In the genomic region with DNA sequence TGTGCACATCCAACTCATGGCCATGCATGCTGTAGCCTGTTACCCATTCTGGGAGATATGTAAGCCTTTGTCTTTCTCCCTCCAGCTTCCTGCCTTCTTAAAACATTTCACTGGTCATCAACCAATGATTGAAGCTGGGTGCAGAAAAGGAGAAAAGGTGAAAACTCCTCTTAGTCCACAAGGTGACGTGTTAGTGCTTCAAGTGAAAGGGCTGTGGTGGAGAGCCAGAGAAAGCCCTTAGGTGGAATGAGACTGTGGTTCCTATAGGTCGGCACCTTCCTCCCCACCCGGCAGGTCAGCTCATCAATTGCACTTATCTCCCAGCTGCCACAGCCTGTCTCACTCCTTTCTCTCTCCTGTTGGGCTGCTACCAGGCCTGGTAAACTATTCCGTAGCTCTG, we compare ENCODE assay signal across 13 cellular contexts.
"Had no signal": no experiment of that assay in that cellular context is flagged by ENCODE, and none has a peak within 500 bp of the region (broad histone marks: within the 10 kb centered on the region; RNA-seq: fewer than 3 reads in every experiment).

No MANE protein-coding gene starts in this region.

- H3K4me3 ChIP-seq: psoas muscle, right lobe of liver, tibial artery, vagina had no signal

- ATAC-seq: natural killer cell treated with Interleukin-12 subunit alpha and Interleukin-12 subunit beta and Interleukin-15 and Interleukin-18, amount 100 ng/mL, for 72 hours; psoas muscle; stimulated activated effector memory CD8-positive, alpha-beta T cell treated with anti-CD3 and anti-CD28 coated beads, Interleukin-12 subunit alpha, Interleukin-12 subunit beta, amount 100 ng/mL, for 72 hours had no signal

- DNase-seq: activated CD4-positive, alpha-beta memory T cell treated with anti-CD3 and anti-CD28 coated beads, Interleukin-2, amount 10 ng/mL, durations not matched to agents 7 days and 5 days; activated gamma-delta T cell; activated T-cell treated with anti-CD3 and anti-CD28 coated beads, Interleukin-2, amount 50 U/mL, for 48 hours; amygdala; effector memory CD4-positive, alpha-beta T cell; erythroblast; hypothalamus; psoas muscle; right lobe of liver; tibial artery had no signal
